24 cellular contexts compared by ENCODE assay signal in the genomic region with DNA sequence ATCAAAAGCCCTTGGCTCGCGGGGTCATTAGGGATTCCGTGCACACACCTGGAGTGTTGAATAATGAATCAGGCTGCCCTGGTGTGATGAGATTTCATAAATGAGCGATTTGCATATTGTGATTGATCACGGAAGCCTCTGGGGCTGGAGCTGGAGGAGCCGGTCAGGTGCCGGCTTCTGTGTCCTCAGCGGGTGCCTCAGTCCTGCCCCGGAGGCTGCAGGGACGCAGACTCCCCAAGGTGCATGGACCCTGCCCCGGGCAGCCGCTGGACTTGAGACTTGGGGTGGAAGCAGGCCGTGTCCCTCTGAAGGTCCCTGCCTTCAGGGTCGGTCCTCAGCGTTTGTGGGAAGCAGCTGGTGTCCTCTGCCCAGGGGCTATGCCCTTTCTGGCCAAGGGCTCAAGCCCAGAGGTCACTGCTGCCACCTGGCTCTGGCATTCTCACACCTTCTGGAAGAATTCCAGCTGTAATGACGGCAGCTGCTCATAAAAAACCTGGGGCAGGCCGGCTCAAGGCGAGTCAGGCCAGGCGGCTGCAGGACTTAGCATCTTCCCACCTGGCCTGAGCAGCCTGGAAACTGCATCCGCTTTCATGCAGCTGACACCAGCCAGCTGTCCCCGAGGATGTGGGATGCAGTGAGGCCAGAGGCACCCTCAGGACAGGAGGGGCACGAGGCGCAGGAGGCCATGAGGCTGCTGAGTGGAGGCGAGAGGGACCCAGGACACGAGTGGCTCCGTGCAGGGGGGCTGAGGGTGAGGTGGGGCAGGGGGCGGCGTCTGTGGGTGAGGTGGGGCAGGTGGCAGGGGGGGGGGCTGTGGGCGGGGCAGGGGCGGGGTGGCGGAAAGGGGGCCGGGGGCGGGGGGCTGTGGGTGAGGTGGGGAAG. TPM values are rescaled to one million over a fixed set of nuclear protein-coding genes. Genes with fewer than 3 reads are reported as not detected.
"Had no signal": no experiment of that assay in that cellular context is flagged by ENCODE, and none has a peak within 500 bp of the region (broad histone marks: within the 10 kb centered on the region; RNA-seq: fewer than 3 reads in every experiment).

No MANE protein-coding gene starts in this region.

- H3K9me3 Mint-ChIP-seq: activated CD4-positive, alpha-beta T cell treated with anti-CD3 and anti-CD28 coated beads, Interleukin-2, amount 10 ng/mL, durations not matched to agents 7 days and 5 days; activated naive CD8-positive, alpha-beta T cell treated with anti-CD3 and anti-CD28 coated beads for 36 hours; activated T-cell treated with anti-CD3 and anti-CD28 coated beads, Interleukin-2, amount 50 U/mL, for 72 hours; effector memory CD8-positive, alpha-beta T cell; naive thymus-derived CD8-positive, alpha-beta T cell; stimulated activated naive B cell treated with anti-CD40 and anti-IgM and Interleukin-4, amounts not matched to agents 10 μg/mL and 1 μg/mL and 100 μg/mL, for 72 hours had no signal

- H3K9me3 ChIP-seq: heart left ventricle, left lung, neutrophil, right atrium auricular region, tibial nerve, vagina had no signal

- H3K27me3 Mint-ChIP-seq: activated CD4-positive, alpha-beta T cell treated with anti-CD3 and anti-CD28 coated beads, Interleukin-2, amount 10 ng/mL, durations not matched to agents 7 days and 5 days; activated naive CD8-positive, alpha-beta T cell treated with anti-CD3 and anti-CD28 coated beads for 36 hours had no signal

- H3K4me3 ChIP-seq: heart left ventricle, left lung, right atrium auricular region, skin epidermis, tibial nerve, vagina had no signal

- H3K27ac Mint-ChIP-seq: activated CD4-positive, alpha-beta T cell treated with anti-CD3 and anti-CD28 coated beads, Interleukin-2, amount 10 ng/mL, durations not matched to agents 7 days and 5 days; activated naive CD8-positive, alpha-beta T cell treated with anti-CD3 and anti-CD28 coated beads for 36 hours; activated T-cell treated with anti-CD3 and anti-CD28 coated beads, Interleukin-2, amount 50 U/mL, for 72 hours; effector memory CD8-positive, alpha-beta T cell; naive thymus-derived CD8-positive, alpha-beta T cell; stimulated activated naive B cell treated with anti-CD40 and anti-IgM and Interleukin-4, amounts not matched to agents 10 μg/mL and 1 μg/mL and 100 μg/mL, for 72 hours had no signal

- H3K27me3 ChIP-seq: right atrium auricular region, vagina had no signal

- H3K4me1 Mint-ChIP-seq: activated CD4-positive, alpha-beta T cell treated with anti-CD3 and anti-CD28 coated beads, Interleukin-2, amount 10 ng/mL, durations not matched to agents 7 days and 5 days; activated naive CD8-positive, alpha-beta T cell treated with anti-CD3 and anti-CD28 coated beads for 36 hours; naive thymus-derived CD8-positive, alpha-beta T cell; stimulated activated naive B cell treated with anti-CD40 and anti-IgM and Interleukin-4, amounts not matched to agents 10 μg/mL and 1 μg/mL and 100 μg/mL, for 72 hours had no signal

- ATAC-seq: activated T-cell treated with anti-CD3 and anti-CD28 coated beads, Interleukin-2, amount 50 U/mL, for 72 hours; effector memory CD8-positive, alpha-beta T cell; heart left ventricle; left lung; naive thymus-derived CD8-positive, alpha-beta T cell had no signal

- H3K27ac ChIP-seq: epithelial cell of prostate, heart left ventricle, left lung, neutrophil, right atrium auricular region, skin epidermis, tibial nerve, vagina had no signal

- H3K36me3 Mint-ChIP-seq: activated naive CD8-positive, alpha-beta T cell treated with anti-CD3 and anti-CD28 coated beads for 36 hours; brain; naive thymus-derived CD8-positive, alpha-beta T cell; stimulated activated naive B cell treated with anti-CD40 and anti-IgM and Interleukin-4, amounts not matched to agents 10 μg/mL and 1 μg/mL and 100 μg/mL, for 72 hours had no signal

- H3K4me3 Mint-ChIP-seq: activated CD4-positive, alpha-beta T cell treated with anti-CD3 and anti-CD28 coated beads, Interleukin-2, amount 10 ng/mL, durations not matched to agents 7 days and 5 days; activated naive CD8-positive, alpha-beta T cell treated with anti-CD3 and anti-CD28 coated beads for 36 hours; activated T-cell treated with anti-CD3 and anti-CD28 coated beads, Interleukin-2, amount 50 U/mL, for 72 hours; brain; effector memory CD8-positive, alpha-beta T cell; naive thymus-derived CD8-positive, alpha-beta T cell; stimulated activated naive B cell treated with anti-CD40 and anti-IgM and Interleukin-4, amounts not matched to agents 10 μg/mL and 1 μg/mL and 100 μg/mL, for 72 hours had no signal

- H3K4me1 ChIP-seq: heart left ventricle, left lung, right atrium auricular region, vagina had no signal

- DNase-seq: activated CD4-positive, alpha-beta T cell treated with anti-CD3 and anti-CD28 coated beads, Interleukin-2, amount 10 ng/mL, durations not matched to agents 7 days and 5 days; activated CD8-positive, alpha-beta memory T cell treated with anti-CD3 and anti-CD28 coated beads, Interleukin-2, amount 50 U/mL, for 48 hours; activated naive CD8-positive, alpha-beta T cell treated with anti-CD3 and anti-CD28 coated beads for 36 hours; activated T-cell treated with anti-CD3 and anti-CD28 coated beads, Interleukin-2, amount 50 U/mL, for 72 hours; amygdala; dermis blood vessel endothelial cell; effector memory CD8-positive, alpha-beta T cell; heart left ventricle; left lung; mammary epithelial cell; naive thymus-derived CD8-positive, alpha-beta T cell; stimulated activated CD4-positive, alpha-beta T cell treated with anti-CD3 and anti-CD28 coated beads, Interleukin-15, amount 100 ng/mL, for 24 hours; stimulated activated CD4-positive, alpha-beta T cell treated with anti-CD3 and anti-CD28 coated beads, Interleukin-4, amount 100 ng/mL, for 1 hour; stimulated activated naive B cell treated with anti-CD40 and anti-IgM and Interleukin-4, amounts not matched to agents 10 μg/mL and 1 μg/mL and 100 μg/mL, for 72 hours; substantia nigra had no signal

- H3K36me3 ChIP-seq: heart left ventricle, left lung, neutrophil, right atrium auricular region, tibial nerve, vagina had no signal

RNA-seq across cellular contexts. Expression of a gene that starts 47.7 kb away (rescaled TPM):
- total RNA-seq: activated CD4-positive, alpha-beta T cell treated with anti-CD3 and anti-CD28 coated beads, Interleukin-2, amount 10 ng/mL, durations not matched to agents 7 days and 5 days; activated naive CD8-positive, alpha-beta T cell treated with anti-CD3 and anti-CD28 coated beads for 36 hours; activated T-cell treated with anti-CD3 and anti-CD28 coated beads, Interleukin-2, amount 50 U/mL, for 72 hours; dermis blood vessel endothelial cell; mammary epithelial cell; mononuclear cell; naive thymus-derived CD8-positive, alpha-beta T cell; T-helper 2 cell treated with Interferon-gamma antibody and Interleukin-4, amounts not matched to agents 100 ng/mL and 5 ng/mL, for 36 hours had no signal
- polyA plus RNA-seq: mammary epithelial cell; naive thymus-derived CD8-positive, alpha-beta T cell had no signal
